5 cellular contexts compared by ENCODE assay signal in the genomic region with DNA sequence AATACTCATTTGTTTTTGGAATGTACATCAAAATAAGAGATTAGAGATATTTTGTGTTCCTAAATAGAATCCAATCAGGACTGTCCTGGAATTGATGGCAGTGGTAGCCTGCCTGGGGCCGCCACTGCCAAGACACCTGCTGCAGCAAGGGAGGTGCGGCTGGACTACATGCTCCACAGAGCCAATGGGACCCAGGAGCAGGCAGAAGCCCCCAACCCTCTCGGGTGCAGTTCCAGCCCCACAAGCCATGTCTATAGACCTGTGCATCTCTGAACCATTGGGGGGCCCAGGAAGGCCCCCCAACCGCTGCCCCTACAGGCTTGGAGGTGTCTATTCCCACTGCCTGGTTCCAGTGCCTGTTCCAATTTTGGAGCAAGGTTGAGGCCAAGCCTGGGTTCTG.
"Had no signal": no experiment of that assay in that cellular context is flagged by ENCODE, and none has a peak within 500 bp of the region (broad histone marks: within the 10 kb centered on the region; RNA-seq: fewer than 3 reads in every experiment).

No MANE protein-coding gene starts in this region.

- ATAC-seq: HepG2, K562 had no signal

- DNase-seq: IMR-90 had no signal

- H3K27me3 Mint-ChIP-seq: IgD-negative memory B cell had no signal

- H3K27ac Mint-ChIP-seq: IgD-negative memory B cell had no signal

- H3K4me1 Mint-ChIP-seq: IgD-negative memory B cell had no signal

- H3K4me3 Mint-ChIP-seq: IgD-negative memory B cell had no signal

- H3K4me3 ChIP-seq: K562 had no signal

- H3K27ac ChIP-seq: HL-60 had no signal

- H3K36me3 Mint-ChIP-seq: IgD-negative memory B cell had no signal
